Comparison of ENCODE assay signal across 11 cellular contexts in genomic region chr2:55137024-55137958, GRCh38.
DNase-seq lines count a peak whose midpoint lies in the region; ATAC-seq and TF ChIP-seq lines count a peak whose summit lies in the region.
"Had no signal": no experiment of that assay in that cellular context is flagged by ENCODE, and none has a peak within 500 bp of the region (broad histone marks: within the 10 kb centered on the region; RNA-seq: fewer than 3 reads in every experiment).

No MANE protein-coding gene starts in this region.

- no peaks in the 10 kb centered on the region for H3K27me3 ChIP-seq in IMR-90 (ENCODE audit: control insufficient read depth, insufficient read depth, low read length)
- H3K27me3 ChIP-seq in left lung = no peaks in the 10 kb centered on the region

- peak overlapping the region in 1 of 2 experiments; percentile 75; a peak in 1 of 4 replicates for H4K8ac ChIP-seq in IMR-90 (ENCODE audit: low read depth in 2 of 2, low read length in 2 of 2)

- H3K27ac ChIP-seq in IMR-90 (ENCODE audit: insufficient read depth, low read length) (no peak overlapping the region), left lung (peak overlapping the region in 1 of 2 donors; percentile 76)
- H3K27ac ChIP-seq: SK-N-MC had no signal

- H2BK20ac ChIP-seq in IMR-90 (ENCODE audit: low read depth, low read length) = peak overlapping the region; percentile 8; the same call in 1 of the 2 replicates

- H3K36me3 Mint-ChIP-seq in WTC11 = no peaks in the 10 kb centered on the region
- H3K36me3 Mint-ChIP-seq in stimulated activated naive B cell treated with anti-CD40 and anti-IgM and Interleukin-4, amounts not matched to agents 10 μg/mL and 1 μg/mL and 100 μg/mL, for 72 hours = no peaks in the 10 kb centered on the region

- TF ChIP-seq CTCF in IMR-90 (conservative IDR thresholded peaks at IDR 0.05; ENCODE audit: low read depth, low read length) (no peak), WTC11 (IDR thresholded peaks at IDR 0.05) (no peak), left lung (IDR thresholded peaks at IDR 0.05) (no peak)

- TF ChIP-seq RAD21 in IMR-90 (IDR thresholded peaks at IDR 0.05; ENCODE audit: low read length) = no peak

- H3K4ac ChIP-seq in IMR-90 (ENCODE audit: low read depth, low read length) = peak overlapping the region; percentile 62; the same call in 1 of the 2 replicates

- CTCF ChIA-PET in IMR-90 (lab: Yijun Ruan, JAX) (interaction anchor here (0.9 kb wide), 1 partner anchor 11 kb away, joined by 3 read pairs; no protein-coding TSS in a partner anchor), WTC11 (lab: Charles Lee) (interaction anchor here (0.6 to 2.2 kb wide), 4 partner anchors 30 to 634 kb away, joined by 5 to 7 read pairs (median 6); partner anchors contain the start of gene RTN4)

- H3K9me3 ChIP-seq in IMR-90 (ENCODE audit: control insufficient read depth, insufficient read depth, low read length) (no peaks in the 10 kb centered on the region), left lung (no peaks in the 10 kb centered on the region)

- H4K5ac ChIP-seq in IMR-90 (ENCODE audit: low read depth, low read length) = peak overlapping the region; percentile 83; the same call in 1 of the 2 replicates

- no peak overlapping the region for H2BK5ac ChIP-seq in IMR-90 (ENCODE audit: low read depth, low read length, poor library complexity, severe bottlenecking)

- POLR2A ChIA-PET in IMR-90 (lab: Charles Lee; ENCODE audit: unreplicated experiment) (interaction anchor here (0.7 kb wide), 1 partner anchor 85 kb away, joined by 3 read pairs; no protein-coding TSS in a partner anchor), WTC11 (lab: Charles Lee) (interaction anchor here (1.2 kb wide), 2 partner anchors 86 to 579 kb away, joined by 3 read pairs; no protein-coding TSS in a partner anchor)

- peaks cover 57% of the 10 kb centered on the region for H3K4me1 Mint-ChIP-seq in WTC11
- H3K4me1 Mint-ChIP-seq in stimulated activated naive B cell treated with anti-CD40 and anti-IgM and Interleukin-4, amounts not matched to agents 10 μg/mL and 1 μg/mL and 100 μg/mL, for 72 hours = peaks cover 25 to 38% of the 10 kb centered on the region in 2 donors

- peak overlapping the region; percentile 50; the same call in 1 of the 2 replicates for H3K27ac Mint-ChIP-seq in WTC11
- H3K27ac Mint-ChIP-seq in stimulated activated naive B cell treated with anti-CD40 and anti-IgM and Interleukin-4, amounts not matched to agents 10 μg/mL and 1 μg/mL and 100 μg/mL, for 72 hours = peak overlapping the region; percentile 28

- peaks cover 0 to 14% of the 10 kb centered on the region in 2 experiments; a peak in 2 of 4 replicates for H3K79me1 ChIP-seq in IMR-90 (ENCODE audit: low read depth in 1 of 2, low read length in 2 of 2)

- no peaks in the 10 kb centered on the region for H3K36me3 ChIP-seq in IMR-90 (ENCODE audit: control insufficient read depth, insufficient read depth, low read length)
- no peaks in the 10 kb centered on the region for H3K36me3 ChIP-seq in left lung

- H3K4me2 ChIP-seq in IMR-90 (ENCODE audit: low read depth, low read length) = no peak overlapping the region

- H3K9ac ChIP-seq in IMR-90 (ENCODE audit: low read depth, low read length) = no peak overlapping the region

- H2AK9ac ChIP-seq in IMR-90 (replicated peaks; ENCODE audit: low read depth, low read length, poor library complexity) = no peak overlapping the region

- no peak for ATAC-seq in IMR-90 (ENCODE audit: low read depth)
- ATAC-seq in WTC11 = no peak
- ATAC-seq in left lung = peak; percentile 47
- ATAC-seq in stimulated activated naive B cell treated with anti-CD40 and anti-IgM and Interleukin-4, amounts not matched to agents 10 μg/mL and 1 μg/mL and 100 μg/mL, for 72 hours (replicated peaks) = peak; percentile 48 to 56
- ATAC-seq in HG03442 (IDR thresholded peaks at IDR 0.05; ENCODE audit: unreplicated experiment) = no peak
- ATAC-seq in HG03460 (IDR thresholded peaks at IDR 0.05; ENCODE audit: unreplicated experiment) = no peak
- ATAC-seq: HCT116 had no signal

- peak overlapping the region; percentile 53 for H4K91ac ChIP-seq in IMR-90 (ENCODE audit: insufficient read depth, low read depth, low read length)

- peak overlapping the region; percentile 54; the same call in 1 of the 3 replicates for H2BK15ac ChIP-seq in IMR-90 (ENCODE audit: low read depth, low read length)

- no TSS peak for BruUV-seq in IMR-90 (replicated peaks; lab: Mats Ljungman, UMichigan)

- H3K9me3 Mint-ChIP-seq in WTC11 = no peaks in the 10 kb centered on the region
- H3K9me3 Mint-ChIP-seq in stimulated activated naive B cell treated with anti-CD40 and anti-IgM and Interleukin-4, amounts not matched to agents 10 μg/mL and 1 μg/mL and 100 μg/mL, for 72 hours = no peaks in the 10 kb centered on the region

- no peaks in the 10 kb centered on the region for H3K27me3 Mint-ChIP-seq in WTC11 (ENCODE audit: low read depth)
- H3K27me3 Mint-ChIP-seq in stimulated activated naive B cell treated with anti-CD40 and anti-IgM and Interleukin-4, amounts not matched to agents 10 μg/mL and 1 μg/mL and 100 μg/mL, for 72 hours = no peaks in the 10 kb centered on the region

- TF ChIP-seq POLR2A in IMR-90 (IDR thresholded peaks at IDR 0.05; ENCODE audit: low read depth, low read length) = no peak

- H3K23ac ChIP-seq in IMR-90 (ENCODE audit: low read depth, low read length) = no peak overlapping the region

- no peak overlapping the region for H3K56ac ChIP-seq in IMR-90 (ENCODE audit: extremely low read depth, insufficient read depth, low read length)

- peak overlapping the region; percentile 91 for H2BK120ac ChIP-seq in IMR-90 (ENCODE audit: low read depth, low read length)

- dilution Hi-C loops in IMR-90 (cut with HindIII; ENCODE audit: low sequenced_read_pairs, unreplicated experiment) = no loop called here

- H3K14ac ChIP-seq in IMR-90 (replicated peaks; ENCODE audit: low read depth, low read length) = peak overlapping the region; percentile 82

- no peak for DNase-seq in IMR-90
- DNase-seq in WTC11 (ENCODE audit: low spot score) = no peak
- peak; percentile 50 to 61 for DNase-seq in left lung
- no peak for DNase-seq in stimulated activated naive B cell treated with anti-CD40 and anti-IgM and Interleukin-4, amounts not matched to agents 10 μg/mL and 1 μg/mL and 100 μg/mL, for 72 hours
- no peak for DNase-seq in activated CD8-positive, alpha-beta memory T cell treated with anti-CD3 and anti-CD28 coated beads for 24 hours
- DNase-seq: NCI-H2029 treated with DMSO at 0.1 percent for 48 hours; stimulated activated CD4-positive, alpha-beta T cell treated with anti-CD3 and anti-CD28 coated beads, Interleukin-4, amount 100 ng/mL, for 24 hours had no signal

- H2AFZ ChIP-seq in IMR-90 (replicated peaks; ENCODE audit: low read length, poor library complexity) = peak overlapping the region; percentile 73

- H3K4me3 Mint-ChIP-seq in WTC11 = no peak overlapping the region
- peak overlapping the region; percentile 20 to 32 for H3K4me3 Mint-ChIP-seq in stimulated activated naive B cell treated with anti-CD40 and anti-IgM and Interleukin-4, amounts not matched to agents 10 μg/mL and 1 μg/mL and 100 μg/mL, for 72 hours

- WGBS in IMR-90 (ENCODE audit: extremely low coverage in 2 of 2, insufficient read length in 1 of 2), 2 experiments = 53% methylated on average over 8 of the region's 23 CpGs; no CpG with 5 or more reads in 1 of the 2 experiments

- H2AK5ac ChIP-seq in IMR-90 (ENCODE audit: low read depth, low read length) = peak overlapping the region; percentile 68; the same call in 1 of the 2 replicates

- intact Hi-C loops in IMR-90 (cut with micrococcal nuclease) = no loop called here
- intact Hi-C loops in left lung (cut with DNase I) = no loop called here

- H3K4me1 ChIP-seq in IMR-90 (ENCODE audit: control insufficient read depth, insufficient read depth, low read length) (peaks cover 22% of the 10 kb centered on the region), left lung (peaks cover 7 to 63% of the 10 kb centered on the region in 2 donors)

- H3K9me1 ChIP-seq in IMR-90 (ENCODE audit: insufficient read depth, low read length) = peaks cover 8% of the 10 kb centered on the region

- H3K4me3 ChIP-seq in IMR-90 (ENCODE audit: insufficient read depth, low read depth, low read length) = no peak overlapping the region
- H3K4me3 ChIP-seq in left lung = no peak overlapping the region
- H3K4me3 ChIP-seq: SK-N-MC had no signal

- H3K18ac ChIP-seq in IMR-90 (ENCODE audit: low read depth, low read length) = peak overlapping the region; percentile 84; the same call in 1 of the 2 replicates

- in situ Hi-C loops in IMR-90 (cut with MboI; ENCODE audit: low sequenced_read_pairs) = no loop called here

- no peaks in the 10 kb centered on the region for H4K20me1 ChIP-seq in IMR-90 (ENCODE audit: insufficient read depth, low read length)

TF ChIP-seq in IMR-90, 13 proteins besides CTCF, POLR2A, EP300 and RAD21 (continues in another document):
- TF ChIP-seq FOS (IDR thresholded peaks at IDR 0.05; ENCODE audit: low read depth, low read length) (no peak), ELK1 (IDR thresholded peaks at IDR 0.05; ENCODE audit: borderline replicate concordance, low read depth, low read length) (no peak), RFX5 (IDR thresholded peaks at IDR 0.05; ENCODE audit: low read depth, low read length) (no peak), SMC3 (IDR thresholded peaks at IDR 0.05; ENCODE audit: low read depth, low read length) (no peak)

TF ChIP-seq in WTC11, 78 proteins besides CTCF, POLR2A, EP300 and RAD21 (continues in another document):
- TF ChIP-seq ZNF219 (CRISPR knock-in tag; IDR thresholded peaks at IDR 0.05; ENCODE audit: borderline replicate concordance) = no peak
- TF ChIP-seq E2F5 (CRISPR knock-in tag; IDR thresholded peaks at IDR 0.05) = no peak
- no peak for TF ChIP-seq ZNF671 (CRISPR knock-in tag; IDR thresholded peaks at IDR 0.05)
- TF ChIP-seq ATF3 (CRISPR knock-in tag; conservative IDR thresholded peaks at IDR 0.05) = no peak
- no peak for TF ChIP-seq CDX4 (CRISPR knock-in tag; IDR thresholded peaks at IDR 0.05; ENCODE audit: borderline replicate concordance)
- TF ChIP-seq NR3C1 (CRISPR knock-in tag; conservative IDR thresholded peaks at IDR 0.05; ENCODE audit: low read depth) = no peak

Comparison
In these comparisons a context has a peak if more than half of its experiments do, and no peak if none do; other contexts are left out.
1. ATAC-seq: peak in left lung (single experiment) and stimulated activated naive B cell treated with anti-CD40 and anti-IgM and Interleukin-4, amounts not matched to agents 10 μg/mL and 1 μg/mL and 100 μg/mL, for 72 hours (2 of 2); none in IMR-90 (single experiment), WTC11 (single experiment), HG03442 (single experiment) and HG03460 (single experiment).
2. DNase-seq: peak in left lung (2 of 2); none in IMR-90 (single experiment), WTC11 (single experiment), stimulated activated naive B cell treated with anti-CD40 and anti-IgM and Interleukin-4, amounts not matched to agents 10 μg/mL and 1 μg/mL and 100 μg/mL, for 72 hours (single experiment) and activated CD8-positive, alpha-beta memory T cell treated with anti-CD3 and anti-CD28 coated beads for 24 hours (single experiment).